1 cellular context compared by ENCODE assay signal in genomic region chr2:121334581-121335293, GRCh38.
A peak's percentile ranks its signal among the peaks of the same experiment; 100 is the strongest.
TF ChIP-seq lines count a peak whose summit lies in the region.

No MANE protein-coding gene starts in this region.

TF ChIP-seq in H1, 55 proteins besides CTCF, POLR2A, EP300 and RAD21 (continued from another document):
- TF ChIP-seq, protein P1, sequence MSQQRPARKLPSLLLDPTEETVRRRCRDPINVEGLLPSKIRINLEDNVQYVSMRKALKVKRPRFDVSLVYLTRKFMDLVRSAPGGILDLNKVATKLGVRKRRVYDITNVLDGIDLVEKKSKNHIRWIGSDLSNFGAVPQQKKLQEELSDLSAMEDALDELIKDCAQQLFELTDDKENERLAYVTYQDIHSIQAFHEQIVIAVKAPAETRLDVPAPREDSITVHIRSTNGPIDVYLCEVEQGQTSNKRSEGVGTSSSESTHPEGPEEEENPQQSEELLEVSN (IDR thresholded peaks at IDR 0.05): no peak
- TF ChIP-seq YY1 (IDR thresholded peaks at IDR 0.05; ENCODE audit: low read depth, low read length) (peak; percentile 12; the same call in 1 of the 2 replicates), SIN3A (conservative IDR thresholded peaks at IDR 0.05 in 1 of 2, IDR thresholded peaks at IDR 0.05 in 1 of 2; ENCODE audit: low read depth in 1 of 2, low read length in 2 of 2) (peak in 1 of 2 experiments; percentile 46; a peak in 1 of 4 replicates)
